Comparison of ENCODE assay signal across 19 cellular contexts in the genomic region with DNA sequence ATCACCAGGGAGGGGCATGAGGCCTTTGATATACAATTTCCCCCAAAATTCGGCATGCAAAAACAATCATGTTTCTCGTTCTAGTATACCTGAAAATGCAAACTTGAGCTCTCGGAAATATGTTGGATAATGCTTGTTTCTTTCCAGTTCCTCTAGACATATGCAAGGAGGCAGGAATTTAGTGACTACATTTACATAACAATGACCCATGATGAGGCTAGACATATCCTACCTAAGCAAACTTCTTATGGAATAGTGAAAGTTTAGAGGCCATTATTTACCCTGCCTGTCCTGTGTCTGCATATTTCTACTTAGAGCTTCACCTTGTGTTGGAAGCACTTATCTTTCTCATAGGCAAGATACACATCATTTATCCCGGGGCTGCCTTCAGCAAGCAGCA.
"Had no signal": no experiment of that assay in that cellular context is flagged by ENCODE, and none has a peak within 500 bp of the region (broad histone marks: within the 10 kb centered on the region; RNA-seq: fewer than 3 reads in every experiment).

No MANE protein-coding gene starts in this region.

- H3K4me1 ChIP-seq: SJSA1 had no signal

- H3K27me3 ChIP-seq: MG63, SJSA1 had no signal

- H3K36me3 ChIP-seq: MG63, SJSA1 had no signal

- DNase-seq: Karpas-422, KBM-7, MG63, NCI-H1092, NCI-H1105 treated with DMSO at 0.1 percent for 48 hours, NCI-H1417 treated with DMSO at 0.1 percent for 48 hours, NCI-H146, NCI-H1694 treated with DMSO at 0.1 percent for 48 hours, NCI-H1930, NCI-H2107, NCI-H2227 treated with DMSO at 0.1 percent for 48 hours, NCI-H524, NCI-H69, NCI-H774, Right ventricle myocardium superior, RPMI8226, SIG-M5 had no signal

- H3K9me3 ChIP-seq: MG63, SJSA1 had no signal

- H3K4me3 ChIP-seq: MG63, SJSA1, SK-N-MC had no signal

- H3K27ac ChIP-seq: SJSA1, SK-N-MC had no signal
